Comparison of ENCODE assay signal across 8 cellular contexts in the genomic region with DNA sequence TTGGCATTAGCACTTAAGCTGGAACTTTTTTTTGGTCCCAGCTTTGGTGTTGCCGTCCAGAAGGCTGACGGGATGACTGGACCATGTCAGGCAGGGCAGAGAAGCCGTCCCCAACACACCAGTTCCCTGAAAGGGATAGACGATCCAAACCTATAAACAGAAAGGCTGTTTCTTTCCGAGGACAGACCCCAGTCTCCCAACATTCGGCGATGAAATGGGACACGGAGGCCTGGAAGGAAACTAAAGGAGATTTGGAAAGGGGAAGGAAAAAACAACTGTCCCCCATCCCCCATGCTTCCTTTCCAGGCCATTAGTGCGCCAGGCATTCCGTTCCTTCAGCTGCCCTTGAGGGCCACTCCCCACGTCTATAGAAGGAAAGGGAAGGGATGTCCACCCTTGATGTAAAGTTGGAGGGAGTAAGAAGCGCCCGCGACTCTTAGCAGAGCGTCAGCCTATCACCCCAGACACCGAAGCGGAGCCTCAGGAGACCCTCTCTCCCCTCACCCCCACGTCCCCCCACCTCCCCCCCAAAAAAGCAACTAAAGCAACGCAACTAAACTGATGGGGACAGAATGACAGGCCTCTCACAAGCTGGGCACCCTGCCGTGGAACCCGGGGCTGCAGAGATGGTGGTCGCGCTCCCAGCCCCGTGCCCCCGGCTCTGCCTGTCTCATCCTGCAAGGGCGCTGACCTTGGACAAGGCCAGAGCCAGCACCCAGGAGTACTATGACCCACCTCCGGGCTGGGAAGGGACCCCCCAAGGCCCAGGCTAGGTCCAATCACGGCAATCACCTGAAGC. TPM values are rescaled to one million over a fixed set of nuclear protein-coding genes. Genes with fewer than 3 reads are reported as not detected.
A peak's percentile ranks its signal among the peaks of the same experiment; 100 is the strongest.
DNase-seq lines count a peak whose midpoint lies in the region; ATAC-seq and TF ChIP-seq lines count a peak whose summit lies in the region.

No MANE protein-coding gene starts in this region.

- CTCF ChIA-PET in SK-N-SH (lab: Yijun Ruan, JAX): interaction anchor here (0.6 to 12.5 kb wide), 5 partner anchors 135 to 482 kb away, joined by 3 to 280 read pairs (median 4); no protein-coding TSS in a partner anchor

- H3K36me3 Mint-ChIP-seq in stimulated activated naive CD8-positive, alpha-beta T cell treated with anti-CD3 and anti-CD28 coated beads, Interleukin-15, Interleukin-2, amounts not matched to agents 100 ng/mL and 50 ng/mL, for 24 hours (ENCODE audit: low read depth): no peaks in the 10 kb centered on the region

- H3K9me3 Mint-ChIP-seq in stimulated activated naive CD8-positive, alpha-beta T cell treated with anti-CD3 and anti-CD28 coated beads, Interleukin-15, Interleukin-2, amounts not matched to agents 100 ng/mL and 50 ng/mL, for 24 hours: no peaks in the 10 kb centered on the region

- H3K36me3 ChIP-seq in SK-N-SH (replicated peaks in 1 of 2; ENCODE audit: control insufficient read depth in 1 of 2, insufficient read depth in 2 of 2, low read length in 1 of 2) (peaks cover 4% of the 10 kb centered on the region in 2 experiments), esophagus squamous epithelium (peaks cover 0 to 7% (median 0%) of the 10 kb centered on the region in 3 donors), neural cell (ENCODE audit: insufficient read depth, low read length) (no peaks in the 10 kb centered on the region)

- TF ChIP-seq CTCF in SK-N-SH (IDR thresholded peaks at IDR 0.05) (no peak), esophagus squamous epithelium (IDR thresholded peaks at IDR 0.05) (no peak), neural cell (IDR thresholded peaks at IDR 0.05; ENCODE audit: poor library complexity, severe bottlenecking) (no peak)

- POLR2A ChIA-PET in SK-N-SH (lab: Yijun Ruan, JAX): interaction anchor here (1.0 to 1.2 kb wide), 2 partner anchors 131 to 138 kb away, joined by 3 read pairs; no protein-coding TSS in a partner anchor

- no peak for DNase-seq in stimulated activated naive CD8-positive, alpha-beta T cell treated with anti-CD3 and anti-CD28 coated beads, Interleukin-15, Interleukin-2, amounts not matched to agents 100 U/mL and 50 U/mL, for 24 hours
- DNase-seq in SK-N-SH (peak; percentile 49), esophagus squamous epithelium (lab: John Stamatoyannopoulos, UW) (no peak), DMS79 (lab: John Stamatoyannopoulos, UW) (no peak)

- H3K9ac ChIP-seq in SK-N-SH (peak overlapping the region; percentile 93), neural cell (ENCODE audit: low read length) (peak overlapping the region; percentile 93)

- H3K4me1 ChIP-seq in SK-N-SH (ENCODE audit: control insufficient read depth in 1 of 2, insufficient read depth in 2 of 2, low read depth in 1 of 2, low read length in 1 of 2) (peaks cover 15 to 41% of the 10 kb centered on the region in 2 experiments; a peak in 2 of 4 replicates), esophagus squamous epithelium (peaks cover 33 to 58% (median 45%) of the 10 kb centered on the region in 3 donors)

- H3K9me2 ChIP-seq in SK-N-SH (no peaks in the 10 kb centered on the region), neural cell (ENCODE audit: insufficient read depth, low read length) (no peaks in the 10 kb centered on the region)

- H3K4me3 Mint-ChIP-seq in stimulated activated naive CD8-positive, alpha-beta T cell treated with anti-CD3 and anti-CD28 coated beads, Interleukin-15, Interleukin-2, amounts not matched to agents 100 ng/mL and 50 ng/mL, for 24 hours: peak overlapping the region; percentile 87

- no peaks in the 10 kb centered on the region for H3K27me3 ChIP-seq in SK-N-SH (ENCODE audit: insufficient read depth)
- H3K27me3 ChIP-seq in esophagus squamous epithelium: no peaks in the 10 kb centered on the region
- H3K27me3 ChIP-seq in neural cell (ENCODE audit: insufficient read depth, low read depth, low read length): no peaks in the 10 kb centered on the region

- H3K4me1 Mint-ChIP-seq in stimulated activated naive CD8-positive, alpha-beta T cell treated with anti-CD3 and anti-CD28 coated beads, Interleukin-15, Interleukin-2, amounts not matched to agents 100 ng/mL and 50 ng/mL, for 24 hours (ENCODE audit: low read depth): peaks cover 52% of the 10 kb centered on the region

- TF ChIP-seq RAD21 in SK-N-SH (IDR thresholded peaks at IDR 0.05; ENCODE audit: low read length) (no peak), neural cell (conservative IDR thresholded peaks at IDR 0.05) (no peak)

- H2AFZ ChIP-seq in SK-N-SH (ENCODE audit: low read depth) (peak overlapping the region; percentile 80; the same call in 1 of the 2 replicates), neural cell (ENCODE audit: low read depth, low read length) (no peak overlapping the region)

- no peak for TF ChIP-seq POLR2A in esophagus squamous epithelium (IDR thresholded peaks at IDR 0.05)

- H3F3A ChIP-seq in SK-N-SH (replicated peaks; ENCODE audit: insufficient read depth) (no peaks in the 10 kb centered on the region), neural cell (ENCODE audit: insufficient read depth, low read length, poor library complexity, severe bottlenecking) (no peaks in the 10 kb centered on the region)

- intact Hi-C loops in esophagus squamous epithelium (cut with DNase I): loop anchor here (10.0 kb wide), 1 partner anchor 142 kb away; no protein-coding TSS in a partner anchor

- peak overlapping the region; percentile 80 to 98 for H3K27ac ChIP-seq in SK-N-SH (ENCODE audit: low read depth in 2 of 2, low read length in 1 of 2)
- H3K27ac ChIP-seq in esophagus squamous epithelium: peak overlapping the region; percentile 90 to 98 (median 96)
- peak overlapping the region; percentile 87 for H3K27ac ChIP-seq in neural cell (ENCODE audit: low read length)

- H3K4me2 ChIP-seq in SK-N-SH (peak overlapping the region; percentile 98), neural cell (ENCODE audit: low read length) (peak overlapping the region; percentile 87)

- H4K20me1 ChIP-seq in SK-N-SH (ENCODE audit: insufficient read depth) (peaks cover 45% of the 10 kb centered on the region), neural cell (ENCODE audit: insufficient read depth) (peaks cover 6% of the 10 kb centered on the region)

- H3K9me3 ChIP-seq in SK-N-SH: no peaks in the 10 kb centered on the region
- H3K9me3 ChIP-seq in esophagus squamous epithelium: no peaks in the 10 kb centered on the region
- no peaks in the 10 kb centered on the region for H3K9me3 ChIP-seq in neural cell (ENCODE audit: low read length)

- TF ChIP-seq EP300 in SK-N-SH (IDR thresholded peaks at IDR 0.05; ENCODE audit: borderline replicate concordance in 1 of 2, low read depth in 1 of 2, low read length in 1 of 2) (no peak), neural cell (conservative IDR thresholded peaks at IDR 0.05; ENCODE audit: poor library complexity, severe bottlenecking) (no peak)

- peak overlapping the region; percentile 77 to 99 for H3K4me3 ChIP-seq in SK-N-SH (ENCODE audit: low read depth in 2 of 2, low read length in 1 of 2)
- peak overlapping the region; percentile 51 to 99 (median 96) for H3K4me3 ChIP-seq in esophagus squamous epithelium
- peak overlapping the region; percentile 85 for H3K4me3 ChIP-seq in neural cell (ENCODE audit: low read length)

- 2% methylated on average over 23 of the region's 28 CpGs for WGBS in SK-N-SH (ENCODE audit: low lambda C conversion rate)
- 0 to 1% methylated on average over 12 to 17 of the region's 28 CpGs for WGBS in esophagus squamous epithelium, 2 donors

- no peak for ATAC-seq in stimulated activated naive CD8-positive, alpha-beta T cell treated with anti-CD3 and anti-CD28 coated beads, Interleukin-15, Interleukin-2, amounts not matched to agents 100 U/mL and 50 U/mL, for 24 hours
- no peak for ATAC-seq in GM19452 (IDR thresholded peaks at IDR 0.05; ENCODE audit: unreplicated experiment)
- no peak for ATAC-seq in HG03045 (IDR thresholded peaks at IDR 0.05; ENCODE audit: unreplicated experiment)

- H3K27me3 Mint-ChIP-seq in stimulated activated naive CD8-positive, alpha-beta T cell treated with anti-CD3 and anti-CD28 coated beads, Interleukin-15, Interleukin-2, amounts not matched to agents 100 ng/mL and 50 ng/mL, for 24 hours: no peaks in the 10 kb centered on the region

- H3K79me2 ChIP-seq in SK-N-SH (ENCODE audit: insufficient read depth) (peaks cover 56% of the 10 kb centered on the region), neural cell (replicated peaks; ENCODE audit: insufficient read depth, low read length) (peaks cover 52% of the 10 kb centered on the region)

- peak overlapping the region; percentile 100 for H3K27ac Mint-ChIP-seq in stimulated activated naive CD8-positive, alpha-beta T cell treated with anti-CD3 and anti-CD28 coated beads, Interleukin-15, Interleukin-2, amounts not matched to agents 100 ng/mL and 50 ng/mL, for 24 hours

TF ChIP-seq in SK-N-SH, 30 proteins besides CTCF, POLR2A, EP300 and RAD21:
- 0 out of 2 replicates have a peak, but pooled peaks have one; percentile 21 for TF ChIP-seq SIN3A (IDR thresholded peaks at IDR 0.05; ENCODE audit: borderline replicate concordance, low read depth, low read length)
- no peak for TF ChIP-seq CHD2 (IDR thresholded peaks at IDR 0.05; ENCODE audit: low read length, partially characterized antibody)

TF ChIP-seq in neural cell, 6 proteins besides CTCF, POLR2A, EP300 and RAD21 (continues in another document):
- no peak for TF ChIP-seq SMC3 (conservative IDR thresholded peaks at IDR 0.05; ENCODE audit: poor library complexity)
- TF ChIP-seq TAF1 (IDR thresholded peaks at IDR 0.05; ENCODE audit: low read depth): no peak

RNA-seq across cellular contexts. Expression of a gene that starts 0.6 kb away (rescaled TPM):
- polyA plus RNA-seq in SK-N-SH (2012; rRNA removed) (55.8 and 73.0 TPM in 2 replicates), neural cell (344 and 359 TPM in 2 replicates)
- 65.8 and 66.6 TPM in 2 replicates for polyA plus RNA-seq in SK-N-SH (2012; cell fraction: cytosol; rRNA removed)
- 63.3 and 67.3 TPM in 2 replicates for polyA plus RNA-seq in SK-N-SH (2012; cell fraction: nucleus; rRNA removed)
- total RNA-seq in esophagus squamous epithelium: 100 to 1,000 TPM in 1 of 4 donors, 10 to 100 TPM in 3; 66.4 to 104 (median 78.1) TPM
- polyA minus RNA-seq in neural cell: 228 and 231 TPM in 2 replicates

RNA-seq across cellular contexts. Expression of a gene that starts 6.0 kb away (rescaled TPM):
- polyA plus RNA-seq in SK-N-SH (2012; rRNA removed): 6.7 and 11.3 TPM in 2 replicates
- polyA plus RNA-seq in SK-N-SH (2012; cell fraction: cytosol; rRNA removed): 6.6 and 13.1 TPM in 2 replicates
- 2.4 and 3.1 TPM in 2 replicates for polyA plus RNA-seq in SK-N-SH (2012; cell fraction: nucleus; rRNA removed)
- 1 to 10 TPM in 2 of 4 donors, under 1 TPM in 1, not detected in 1; 0.76 to 1.9 (median 1.9) TPM for total RNA-seq in esophagus squamous epithelium
- polyA plus RNA-seq in neural cell: 996 and 1,180 TPM in 2 replicates
- polyA minus RNA-seq in neural cell: 462 and 477 TPM in 2 replicates

Comparison
In these comparisons a context has a peak if more than half of its experiments do, and no peak if none do; other contexts are left out.
1. RNA of a gene that starts 6.0 kb away (polyA plus RNA-seq): 996 to 1,180 TPM in neural cell; 2.4 to 13.1 TPM in SK-N-SH; every median in the first group is over 10 times any median in the second.
2. Peak in every context shown above with its lines, with median percentiles within 50 percentile points of each other: H3K27ac ChIP-seq and H3K4me3 ChIP-seq.